In the genomic region with DNA sequence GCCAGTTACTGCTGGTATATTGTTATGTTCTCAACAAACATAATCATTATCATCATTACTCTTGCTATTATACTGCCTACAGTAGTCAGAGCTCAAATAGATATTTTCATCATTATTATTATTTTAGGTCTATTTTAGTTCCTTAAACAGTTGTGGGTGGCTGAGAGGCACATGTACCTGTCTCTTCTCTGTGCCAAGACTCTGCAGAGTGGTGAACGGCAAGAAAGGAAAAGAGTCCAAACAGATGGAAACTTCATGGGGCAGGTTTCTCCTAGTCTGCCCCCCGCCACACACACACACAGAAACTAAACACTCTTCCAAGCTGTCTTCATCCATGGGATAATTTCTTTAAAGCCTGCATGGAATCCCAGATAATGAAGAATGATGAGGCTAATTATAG, we compare ENCODE assay signal across 12 cellular contexts.
A peak's percentile ranks its signal among the peaks of the same experiment; 100 is the strongest.
DNase-seq lines count a peak whose midpoint lies in the region; ATAC-seq lines count a peak whose summit lies in the region.
"Had no signal": no experiment of that assay in that cellular context is flagged by ENCODE, and none has a peak within 500 bp of the region (broad histone marks: within the 10 kb centered on the region; RNA-seq: fewer than 3 reads in every experiment).

No MANE protein-coding gene starts in this region.

- peak; percentile 15 for ATAC-seq in left ventricle myocardium superior
- ATAC-seq in Right ventricle myocardium inferior: no peak
- no peak for ATAC-seq in GM19035 (IDR thresholded peaks at IDR 0.05; ENCODE audit: unreplicated experiment)

- DNase-seq in NCI-H146 (lab: John Stamatoyannopoulos, UW): peak; percentile 30
- no peak for DNase-seq in NCI-H146 treated with DMSO at 0.1 percent for 48 hours (lab: John Stamatoyannopoulos, UW; ENCODE audit: unreplicated experiment)
- no peak for DNase-seq in left ventricle myocardium superior
- no peak for DNase-seq in Right ventricle myocardium inferior (ENCODE audit: missing footprints)
- peak; percentile 97 for DNase-seq in NCI-H82 treated with DMSO at 0.1 percent for 48 hours (lab: John Stamatoyannopoulos, UW; ENCODE audit: unreplicated experiment)
- DNase-seq in NCI-H2171 (lab: John Stamatoyannopoulos, UW): no peak
- no peak for DNase-seq in foreskin melanocyte
- DNase-seq: 8988T; Calu3; CD4-positive, CD25-positive, alpha-beta regulatory T cell; DMS79 had no signal

- intact Hi-C loops in left ventricle myocardium superior (cut with micrococcal nuclease) (no loop called here), Right ventricle myocardium inferior (cut with DNase I) (no loop called here)

Comparison
In these comparisons a context has a peak if more than half of its experiments do, and no peak if none do; other contexts are left out.
1. DNase-seq: peak in NCI-H146 (single experiment) and NCI-H82 treated with DMSO at 0.1 percent for 48 hours (single experiment); none in NCI-H146 treated with DMSO at 0.1 percent for 48 hours (single experiment), left ventricle myocardium superior (single experiment), Right ventricle myocardium inferior (single experiment), NCI-H2171 (single experiment) and foreskin melanocyte (single experiment).